20 cellular contexts compared by ENCODE assay signal in the genomic region with DNA sequence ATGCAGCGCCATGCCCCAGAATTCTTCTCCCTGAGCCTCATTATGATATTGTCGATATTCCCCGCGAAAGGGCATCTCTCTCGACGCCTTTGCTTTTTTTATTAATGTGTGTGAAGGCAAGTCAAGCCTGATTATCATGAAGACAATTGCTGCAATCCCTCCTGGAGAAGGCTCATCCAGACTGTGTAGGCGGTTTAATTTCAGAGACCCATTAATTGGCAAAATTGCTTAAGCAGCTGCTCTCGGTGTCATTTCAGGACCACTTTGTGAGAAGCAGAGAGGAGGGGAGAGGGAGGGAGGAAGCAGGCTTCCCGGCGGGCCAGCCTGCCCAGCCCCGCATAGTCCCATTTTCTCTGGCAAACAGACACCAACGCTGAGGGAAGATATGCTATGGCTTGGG.
DNase-seq lines count a peak whose midpoint lies in the region; ATAC-seq, FAIRE-seq and TF ChIP-seq lines count a peak whose summit lies in the region.
"Had no signal": no experiment of that assay in that cellular context is flagged by ENCODE, and none has a peak within 500 bp of the region (broad histone marks: within the 10 kb centered on the region; RNA-seq: fewer than 3 reads in every experiment).

No MANE protein-coding gene starts in this region.

- no peak for FAIRE-seq in small intestine (lab: Jason Lieb, UNC)
- FAIRE-seq: G401.6, GM12891 had no signal

- intact Hi-C loops in left ventricle myocardium superior (cut with micrococcal nuclease): no loop called here

- 83 to 88% methylated on average over 7 to 12 of the region's 12 CpGs for WGBS in endodermal cell (ENCODE audit: insufficient coverage in 1 of 2, insufficient read length in 1 of 2), 2 experiments
- 80 to 93% (median 92%) methylated on average over 12 of the region's 12 CpGs for WGBS in small intestine, 3 donors

- H3K4me1 ChIP-seq in endodermal cell (ENCODE audit: control insufficient read depth, insufficient read depth, low read length): no peaks in the 10 kb centered on the region
- H3K4me1 ChIP-seq in small intestine (ENCODE audit: control insufficient read depth in 2 of 2, insufficient read depth in 1 of 2, low read depth in 1 of 2, low read length in 1 of 2): no peaks in the 10 kb centered on the region
- H3K4me1 ChIP-seq: Caco-2 had no signal

- H3K36me3 ChIP-seq in endodermal cell (ENCODE audit: control insufficient read depth, insufficient read depth, low read length): no peaks in the 10 kb centered on the region
- no peaks in the 10 kb centered on the region for H3K36me3 ChIP-seq in small intestine (ENCODE audit: control insufficient read depth in 2 of 2, insufficient read depth in 2 of 2, low read length in 2 of 2)

- TF ChIP-seq CTCF in endodermal cell (conservative IDR thresholded peaks at IDR 0.05): no peak

- H3K27me3 ChIP-seq in endodermal cell (ENCODE audit: control insufficient read depth, insufficient read depth, low read length, poor library complexity, severe bottlenecking) (no peaks in the 10 kb centered on the region), small intestine (ENCODE audit: control insufficient read depth in 2 of 2, insufficient read depth in 2 of 2, low read length in 2 of 2) (peaks cover 0 to 7% of the 10 kb centered on the region in 2 donors)

- no peaks in the 10 kb centered on the region for H3K9me3 ChIP-seq in endodermal cell (ENCODE audit: control insufficient read depth, low read length)
- H3K9me3 ChIP-seq in small intestine (ENCODE audit: control insufficient read depth, low read depth): no peaks in the 10 kb centered on the region
- H3K9me3 ChIP-seq: Caco-2 had no signal

- H3K4me3 Mint-ChIP-seq in endodermal cell: no peak overlapping the region

- no peak for ATAC-seq in left ventricle myocardium superior
- ATAC-seq: HCT116, Panc1, SK-N-SH treated with all-trans-retinoic acid at 6 μM for 48 hours had no signal

- H3K9ac ChIP-seq in endodermal cell (ENCODE audit: extremely low read depth, low read length, poor library complexity, severe bottlenecking): no peak overlapping the region

- no peaks in the 10 kb centered on the region for H3K36me3 Mint-ChIP-seq in endodermal cell (ENCODE audit: low read depth)

- peaks cover 17% of the 10 kb centered on the region for H3K27me3 Mint-ChIP-seq in endodermal cell (ENCODE audit: insufficient read depth)

- DNase-seq in D341Med (ENCODE audit: low spot score) (peak; percentile 56), NCI-H1436 treated with DMSO at 0.1 percent for 48 hours (lab: John Stamatoyannopoulos, UW) (peak; percentile 41), NCI-H524 (lab: John Stamatoyannopoulos, UW) (peak; percentile 82 to 85), endodermal cell (no peak), left ventricle myocardium superior (no peak), small intestine (no peak)
- no peak for DNase-seq in activated CD8-positive, alpha-beta memory T cell treated with anti-CD3 and anti-CD28 coated beads for 24 hours
- DNase-seq: AML-193, Caco-2, DMS79 treated with DMSO at 0.1 percent for 48 hours, Karpas-422, MM.1S, NCI-H187, NCI-H526, Right ventricle myocardium superior had no signal

- H3K27ac Mint-ChIP-seq in endodermal cell: no peak overlapping the region

- H3K4me3 ChIP-seq in endodermal cell (ENCODE audit: low read length) (no peak overlapping the region), small intestine (ENCODE audit: low read depth in 1 of 2, low read length in 2 of 2) (no peak overlapping the region)

- H3K4me1 Mint-ChIP-seq in endodermal cell: peaks cover 7% of the 10 kb centered on the region

- H3K27ac ChIP-seq in endodermal cell (ENCODE audit: low read depth, low read length): peak overlapping the region; percentile 73
- H3K27ac ChIP-seq in small intestine (ENCODE audit: low read depth in 1 of 2, low read length in 1 of 2): no peak overlapping the region

- no peaks in the 10 kb centered on the region for H3K9me3 Mint-ChIP-seq in endodermal cell

Comparison
In these comparisons a context has a peak if more than half of its experiments do, and no peak if none do; other contexts are left out.
1. DNase-seq: peak in D341Med (single experiment), NCI-H1436 treated with DMSO at 0.1 percent for 48 hours (single experiment) and NCI-H524 (2 of 2); none in endodermal cell (single experiment), left ventricle myocardium superior (single experiment), activated CD8-positive, alpha-beta memory T cell treated with anti-CD3 and anti-CD28 coated beads for 24 hours (single experiment) and small intestine (single experiment).